2 cellular contexts compared by ENCODE assay signal in the genomic region with DNA sequence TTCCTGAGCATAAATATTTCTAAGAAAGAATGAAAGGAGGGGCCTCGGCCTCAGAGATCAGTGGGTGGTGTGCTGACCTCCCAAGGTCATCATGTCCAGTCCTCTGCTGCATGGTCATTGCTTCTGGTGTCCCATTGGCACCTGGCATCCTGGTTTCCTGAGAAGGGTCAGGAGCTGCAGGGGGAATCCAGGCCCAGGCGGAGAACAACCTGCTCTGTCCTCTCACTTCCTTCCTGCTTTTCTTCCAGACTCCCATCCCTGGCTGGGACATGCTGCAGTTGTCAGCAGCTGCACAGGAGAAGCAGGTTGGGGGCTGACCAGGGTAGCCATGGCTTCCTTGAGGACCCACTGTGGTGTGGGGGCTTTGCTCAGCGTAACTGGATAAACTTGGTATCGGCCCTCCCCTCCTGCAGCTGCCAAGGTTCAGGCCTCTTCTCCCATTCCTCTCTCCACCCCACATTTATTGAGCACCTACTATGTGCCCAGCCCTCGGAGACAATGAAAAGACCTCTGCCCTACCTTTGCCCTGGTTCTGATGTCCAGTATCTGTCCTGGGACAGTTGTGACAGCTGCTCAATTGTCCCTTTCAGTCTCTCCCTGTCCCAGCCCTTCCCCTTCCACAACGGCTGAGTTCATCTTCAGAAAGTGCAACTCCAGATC.
TF ChIP-seq lines count a peak whose summit lies in the region.

No MANE protein-coding gene starts in this region.

TF ChIP-seq in SK-N-SH, 30 proteins besides CTCF, POLR2A, EP300 and RAD21 (continued from another document):
- TF ChIP-seq, protein P1, sequence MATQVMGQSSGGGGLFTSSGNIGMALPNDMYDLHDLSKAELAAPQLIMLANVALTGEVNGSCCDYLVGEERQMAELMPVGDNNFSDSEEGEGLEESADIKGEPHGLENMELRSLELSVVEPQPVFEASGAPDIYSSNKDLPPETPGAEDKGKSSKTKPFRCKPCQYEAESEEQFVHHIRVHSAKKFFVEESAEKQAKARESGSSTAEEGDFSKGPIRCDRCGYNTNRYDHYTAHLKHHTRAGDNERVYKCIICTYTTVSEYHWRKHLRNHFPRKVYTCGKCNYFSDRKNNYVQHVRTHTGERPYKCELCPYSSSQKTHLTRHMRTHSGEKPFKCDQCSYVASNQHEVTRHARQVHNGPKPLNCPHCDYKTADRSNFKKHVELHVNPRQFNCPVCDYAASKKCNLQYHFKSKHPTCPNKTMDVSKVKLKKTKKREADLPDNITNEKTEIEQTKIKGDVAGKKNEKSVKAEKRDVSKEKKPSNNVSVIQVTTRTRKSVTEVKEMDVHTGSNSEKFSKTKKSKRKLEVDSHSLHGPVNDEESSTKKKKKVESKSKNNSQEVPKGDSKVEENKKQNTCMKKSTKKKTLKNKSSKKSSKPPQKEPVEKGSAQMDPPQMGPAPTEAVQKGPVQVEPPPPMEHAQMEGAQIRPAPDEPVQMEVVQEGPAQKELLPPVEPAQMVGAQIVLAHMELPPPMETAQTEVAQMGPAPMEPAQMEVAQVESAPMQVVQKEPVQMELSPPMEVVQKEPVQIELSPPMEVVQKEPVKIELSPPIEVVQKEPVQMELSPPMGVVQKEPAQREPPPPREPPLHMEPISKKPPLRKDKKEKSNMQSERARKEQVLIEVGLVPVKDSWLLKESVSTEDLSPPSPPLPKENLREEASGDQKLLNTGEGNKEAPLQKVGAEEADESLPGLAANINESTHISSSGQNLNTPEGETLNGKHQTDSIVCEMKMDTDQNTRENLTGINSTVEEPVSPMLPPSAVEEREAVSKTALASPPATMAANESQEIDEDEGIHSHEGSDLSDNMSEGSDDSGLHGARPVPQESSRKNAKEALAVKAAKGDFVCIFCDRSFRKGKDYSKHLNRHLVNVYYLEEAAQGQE (IDR thresholded peaks at IDR 0.05; ENCODE audit: low read depth, low read length) = no peak
- TF ChIP-seq, protein P2, sequence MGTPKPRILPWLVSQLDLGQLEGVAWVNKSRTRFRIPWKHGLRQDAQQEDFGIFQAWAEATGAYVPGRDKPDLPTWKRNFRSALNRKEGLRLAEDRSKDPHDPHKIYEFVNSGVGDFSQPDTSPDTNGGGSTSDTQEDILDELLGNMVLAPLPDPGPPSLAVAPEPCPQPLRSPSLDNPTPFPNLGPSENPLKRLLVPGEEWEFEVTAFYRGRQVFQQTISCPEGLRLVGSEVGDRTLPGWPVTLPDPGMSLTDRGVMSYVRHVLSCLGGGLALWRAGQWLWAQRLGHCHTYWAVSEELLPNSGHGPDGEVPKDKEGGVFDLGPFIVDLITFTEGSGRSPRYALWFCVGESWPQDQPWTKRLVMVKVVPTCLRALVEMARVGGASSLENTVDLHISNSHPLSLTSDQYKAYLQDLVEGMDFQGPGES (IDR thresholded peaks at IDR 0.05; ENCODE audit: low read depth, low read length) = no peak
- TF ChIP-seq CHD2 (IDR thresholded peaks at IDR 0.05; ENCODE audit: low read length, partially characterized antibody) (no peak), SIN3A (IDR thresholded peaks at IDR 0.05; ENCODE audit: borderline replicate concordance, low read depth, low read length) (no peak), GATA2 (CRISPR knock-in tag; IDR thresholded peaks at IDR 0.05) (no peak), MEF2A (IDR thresholded peaks at IDR 0.05; ENCODE audit: borderline replicate concordance, low read depth) (no peak), FOXJ3 (CRISPR knock-in tag; IDR thresholded peaks at IDR 0.05) (no peak), YY1 (IDR thresholded peaks at IDR 0.05; ENCODE audit: low read depth) (no peak)
TF ChIP-seq in SK-N-SH: peak in this region for 0.

TF ChIP-seq in SK-N-SH treated with all-trans-retinoic acid at 6 μM for 48 hours, 23 proteins besides CTCF, POLR2A, EP300 and RAD21 (continued from another document):
- TF ChIP-seq ESRRG (CRISPR knock-in tag; IDR thresholded peaks at IDR 0.05) (no peak), CSDC2 (CRISPR knock-in tag; IDR thresholded peaks at IDR 0.05) (no peak), ZC3H10 (CRISPR knock-in tag; IDR thresholded peaks at IDR 0.05) (no peak)
- TF ChIP-seq, protein P3, sequence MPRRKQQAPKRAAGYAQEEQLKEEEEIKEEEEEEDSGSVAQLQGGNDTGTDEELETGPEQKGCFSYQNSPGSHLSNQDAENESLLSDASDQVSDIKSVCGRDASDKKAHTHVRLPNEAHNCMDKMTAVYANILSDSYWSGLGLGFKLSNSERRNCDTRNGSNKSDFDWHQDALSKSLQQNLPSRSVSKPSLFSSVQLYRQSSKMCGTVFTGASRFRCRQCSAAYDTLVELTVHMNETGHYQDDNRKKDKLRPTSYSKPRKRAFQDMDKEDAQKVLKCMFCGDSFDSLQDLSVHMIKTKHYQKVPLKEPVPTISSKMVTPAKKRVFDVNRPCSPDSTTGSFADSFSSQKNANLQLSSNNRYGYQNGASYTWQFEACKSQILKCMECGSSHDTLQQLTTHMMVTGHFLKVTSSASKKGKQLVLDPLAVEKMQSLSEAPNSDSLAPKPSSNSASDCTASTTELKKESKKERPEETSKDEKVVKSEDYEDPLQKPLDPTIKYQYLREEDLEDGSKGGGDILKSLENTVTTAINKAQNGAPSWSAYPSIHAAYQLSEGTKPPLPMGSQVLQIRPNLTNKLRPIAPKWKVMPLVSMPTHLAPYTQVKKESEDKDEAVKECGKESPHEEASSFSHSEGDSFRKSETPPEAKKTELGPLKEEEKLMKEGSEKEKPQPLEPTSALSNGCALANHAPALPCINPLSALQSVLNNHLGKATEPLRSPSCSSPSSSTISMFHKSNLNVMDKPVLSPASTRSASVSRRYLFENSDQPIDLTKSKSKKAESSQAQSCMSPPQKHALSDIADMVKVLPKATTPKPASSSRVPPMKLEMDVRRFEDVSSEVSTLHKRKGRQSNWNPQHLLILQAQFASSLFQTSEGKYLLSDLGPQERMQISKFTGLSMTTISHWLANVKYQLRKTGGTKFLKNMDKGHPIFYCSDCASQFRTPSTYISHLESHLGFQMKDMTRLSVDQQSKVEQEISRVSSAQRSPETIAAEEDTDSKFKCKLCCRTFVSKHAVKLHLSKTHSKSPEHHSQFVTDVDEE (CRISPR knock-in tag; IDR thresholded peaks at IDR 0.05) = no peak
- TF ChIP-seq, protein P4, sequence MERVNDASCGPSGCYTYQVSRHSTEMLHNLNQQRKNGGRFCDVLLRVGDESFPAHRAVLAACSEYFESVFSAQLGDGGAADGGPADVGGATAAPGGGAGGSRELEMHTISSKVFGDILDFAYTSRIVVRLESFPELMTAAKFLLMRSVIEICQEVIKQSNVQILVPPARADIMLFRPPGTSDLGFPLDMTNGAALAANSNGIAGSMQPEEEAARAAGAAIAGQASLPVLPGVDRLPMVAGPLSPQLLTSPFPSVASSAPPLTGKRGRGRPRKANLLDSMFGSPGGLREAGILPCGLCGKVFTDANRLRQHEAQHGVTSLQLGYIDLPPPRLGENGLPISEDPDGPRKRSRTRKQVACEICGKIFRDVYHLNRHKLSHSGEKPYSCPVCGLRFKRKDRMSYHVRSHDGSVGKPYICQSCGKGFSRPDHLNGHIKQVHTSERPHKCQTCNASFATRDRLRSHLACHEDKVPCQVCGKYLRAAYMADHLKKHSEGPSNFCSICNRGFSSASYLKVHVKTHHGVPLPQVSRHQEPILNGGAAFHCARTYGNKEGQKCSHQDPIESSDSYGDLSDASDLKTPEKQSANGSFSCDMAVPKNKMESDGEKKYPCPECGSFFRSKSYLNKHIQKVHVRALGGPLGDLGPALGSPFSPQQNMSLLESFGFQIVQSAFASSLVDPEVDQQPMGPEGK (CRISPR knock-in tag; IDR thresholded peaks at IDR 0.05; ENCODE audit: borderline replicate concordance) = no peak
